ENCODE assay signal across 10 cellular contexts in genomic region chr3:101825904-101826445, GRCh38. TPM values are rescaled to one million over a fixed set of nuclear protein-coding genes. Genes with fewer than 3 reads are reported as not detected.
DNase-seq lines count a peak whose midpoint lies in the region; ATAC-seq and TF ChIP-seq lines count a peak whose summit lies in the region.
"Had no signal": no experiment of that assay in that cellular context is flagged by ENCODE, and none has a peak within 500 bp of the region (broad histone marks: within the 10 kb centered on the region; RNA-seq: fewer than 3 reads in every experiment).

No MANE protein-coding gene starts in this region.

- 57% methylated on average over 2 of the region's 2 CpGs for WGBS in prostate gland

- peak overlapping the region; percentile 19 for H3K27ac ChIP-seq in CD8-positive, alpha-beta memory T cell (ENCODE audit: low read depth, low read length)
- peak overlapping the region; percentile 88 for H3K27ac ChIP-seq in OCI-LY1 (ENCODE audit: low read depth, low read length, poor library complexity, severe bottlenecking)
- peak overlapping the region; percentile 55 to 91 for H3K27ac ChIP-seq in coronary artery
- H3K27ac ChIP-seq in prostate gland, result peak overlapping the region; percentile 79 to 90
- H3K27ac ChIP-seq: SJCRH30 had no signal

- H3K27ac Mint-ChIP-seq in CD8-positive, alpha-beta memory T cell, result peak overlapping the region; percentile 94 to 100 (median 98)

- 0 out of 2 replicates have a peak, but pooled peaks cover 3% of the 10 kb centered on the region for H3F3A ChIP-seq in OCI-LY1 (ENCODE audit: insufficient read depth, low read length)

- H3K9me3 ChIP-seq in CD8-positive, alpha-beta memory T cell (ENCODE audit: low read length), result no peaks in the 10 kb centered on the region
- no peaks in the 10 kb centered on the region for H3K9me3 ChIP-seq in OCI-LY1 (ENCODE audit: low read length)
- no peaks in the 10 kb centered on the region for H3K9me3 ChIP-seq in prostate gland
- H3K9me3 ChIP-seq: SJCRH30 had no signal

- no peaks in the 10 kb centered on the region for H4K20me1 ChIP-seq in OCI-LY1 (ENCODE audit: insufficient read depth, low read length)

- no peaks in the 10 kb centered on the region for H3K9me2 ChIP-seq in OCI-LY1 (ENCODE audit: low read depth, low read length)

- no peak for DNase-seq in CD8-positive, alpha-beta memory T cell
- DNase-seq in coronary artery (ENCODE audit: low spot score) (no peak), prostate gland (ENCODE audit: low spot score) (no peak), ecto neural progenitor cell (ENCODE audit: low spot score) (no peak), NCI-H510A treated with DMSO at 0.1 percent for 48 hours (lab: John Stamatoyannopoulos, UW) (no peak), NCI-H2107 (lab: John Stamatoyannopoulos, UW) (no peak)
- DNase-seq: GF-D8, SJCRH30 had no signal

- POLR2A ChIA-PET in CD8-positive, alpha-beta memory T cell (lab: Charles Lee), result interaction anchor here (4.2 kb wide), 1 partner anchor 24 kb away, joined by 63 read pairs; the partner anchor contains the start of gene NFKBIZ

- peaks cover 14% of the 10 kb centered on the region; the same call in 1 of the 2 replicates for H3K79me2 ChIP-seq in OCI-LY1 (ENCODE audit: insufficient read depth, low read length)

- peaks cover 42 to 58% (median 56%) of the 10 kb centered on the region in 3 donors for H3K4me1 Mint-ChIP-seq in CD8-positive, alpha-beta memory T cell

- H3K4me2 ChIP-seq in OCI-LY1 (ENCODE audit: low read length), result no peak overlapping the region; the same call in 1 of the 2 replicates

- no peak overlapping the region for H3K4me3 ChIP-seq in CD8-positive, alpha-beta memory T cell (ENCODE audit: low read length)
- H3K4me3 ChIP-seq in OCI-LY1 (ENCODE audit: low read depth, low read length, poor library complexity, severe bottlenecking), result no peak overlapping the region
- H3K4me3 ChIP-seq in coronary artery, result no peak overlapping the region
- no peak overlapping the region for H3K4me3 ChIP-seq in prostate gland
- H3K4me3 ChIP-seq: SJCRH30 had no signal

- intact Hi-C loops in prostate gland (cut with DNase I), result no loop called here

- no peaks in the 10 kb centered on the region for H3K27me3 ChIP-seq in CD8-positive, alpha-beta memory T cell (ENCODE audit: insufficient read depth, low read length, poor library complexity, severe bottlenecking)
- no peaks in the 10 kb centered on the region for H3K27me3 ChIP-seq in OCI-LY1 (ENCODE audit: insufficient read depth, low read length)
- H3K27me3 ChIP-seq in prostate gland (replicated peaks; ENCODE audit: insufficient read depth), result no peaks in the 10 kb centered on the region
- H3K27me3 ChIP-seq: SJCRH30 had no signal

- no peak overlapping the region for H2AFZ ChIP-seq in OCI-LY1 (ENCODE audit: low read length)

- H3K36me3 ChIP-seq in CD8-positive, alpha-beta memory T cell (ENCODE audit: insufficient read depth, low read length), result peaks cover 8% of the 10 kb centered on the region
- H3K36me3 ChIP-seq in OCI-LY1 (ENCODE audit: insufficient read depth, low read length) (peaks cover 15% of the 10 kb centered on the region; the same call in 1 of the 2 replicates), prostate gland (no peaks in the 10 kb centered on the region)

- no peak for ATAC-seq in HG03135 (IDR thresholded peaks at IDR 0.05; ENCODE audit: unreplicated experiment)

- H3K4me1 ChIP-seq in CD8-positive, alpha-beta memory T cell (ENCODE audit: insufficient read depth, low read length), result peaks cover 38% of the 10 kb centered on the region
- H3K4me1 ChIP-seq in OCI-LY1 (ENCODE audit: insufficient read depth, low read length, severe bottlenecking) (peaks cover 46% of the 10 kb centered on the region), prostate gland (replicated peaks) (peaks cover 7% of the 10 kb centered on the region)
- H3K4me1 ChIP-seq: SJCRH30 had no signal

- H3K9ac ChIP-seq in OCI-LY1 (ENCODE audit: low read length), result no peak overlapping the region; the same call in 1 of the 2 replicates

- no peaks in the 10 kb centered on the region for H3K27me3 Mint-ChIP-seq in CD8-positive, alpha-beta memory T cell

- no peaks in the 10 kb centered on the region for H3K9me3 Mint-ChIP-seq in CD8-positive, alpha-beta memory T cell

- peak overlapping the region in 3 of 7 donors; percentile 32 to 79 (median 72) for H3K4me3 Mint-ChIP-seq in CD8-positive, alpha-beta memory T cell

- no peak for TF ChIP-seq POLR2A in prostate gland (IDR thresholded peaks at IDR 0.05)

- TF ChIP-seq CTCF in OCI-LY1 (IDR thresholded peaks at IDR 0.05; ENCODE audit: low read length) (no peak), coronary artery (IDR thresholded peaks at IDR 0.05) (no peak), prostate gland (IDR thresholded peaks at IDR 0.05) (no peak)

- peaks cover 0 to 20% (median 2%) of the 10 kb centered on the region in 3 donors for H3K36me3 Mint-ChIP-seq in CD8-positive, alpha-beta memory T cell

- CTCF ChIA-PET in CD8-positive, alpha-beta memory T cell (lab: Charles Lee), result interaction anchor here (0.9 kb wide), 1 partner anchor 35 kb away, joined by 3 read pairs; no protein-coding TSS in a partner anchor

RNA-seq across cellular contexts. Expression of gene NFKBIZ, which starts 23.3 kb away (rescaled TPM):
- 10 to 100 TPM; 32.3 to 32.9 TPM for total RNA-seq in CD8-positive, alpha-beta memory T cell
- 8.0 TPM for polyA plus RNA-seq in CD8-positive, alpha-beta memory T cell
- total RNA-seq in prostate gland, result 10 to 100 TPM; 25.7 to 38.3 TPM

RNA-seq across cellular contexts. Expression of gene NXPE3, which starts 47.0 kb away (rescaled TPM):
- 10 to 100 TPM; 16.2 to 17.2 TPM for total RNA-seq in CD8-positive, alpha-beta memory T cell
- polyA plus RNA-seq in CD8-positive, alpha-beta memory T cell, result 37.4 TPM
- total RNA-seq in prostate gland, result 10 to 100 TPM in 1 of 2 donors, 1 to 10 TPM in 1; 7.8 to 14.1 TPM

Comparison
In these comparisons a context has a peak if more than half of its experiments do, and no peak if none do; other contexts are left out.
1. H3K27ac ChIP-seq: peak in every context shown above with its lines; median percentile 88 in OCI-LY1; 84 in prostate gland; 73 in coronary artery; 19 in CD8-positive, alpha-beta memory T cell.